In genomic region chr17:19398301-19399181, GRCh38 we compare ENCODE assay signal across 9 cellular contexts. TPM values are rescaled to one million over a fixed set of nuclear protein-coding genes. Genes with fewer than 3 reads are reported as not detected.
DNase-seq lines count a peak whose midpoint lies in the region; ATAC-seq and TF ChIP-seq lines count a peak whose summit lies in the region.
"Had no signal": no experiment of that assay in that cellular context is flagged by ENCODE, and none has a peak within 500 bp of the region (broad histone marks: within the 10 kb centered on the region; RNA-seq: fewer than 3 reads in every experiment).

No MANE protein-coding gene starts in this region.

- in situ Hi-C loops in gastrocnemius medialis (cut with MboI; ENCODE audit: low sequenced_read_pairs in 4 of 4), result no loop called here

- peaks cover 0 to 4% of the 10 kb centered on the region in 2 donors for H3K4me1 ChIP-seq in gastrocnemius medialis

- peaks cover 4% of the 10 kb centered on the region for H3K27me3 Mint-ChIP-seq in HFFc6 (ENCODE audit: insufficient read depth)

- H3K4me3 ChIP-seq in SK-N-MC (0 out of 2 replicates have a peak overlapping the region, but pooled peaks have one; percentile 15), gastrocnemius medialis (no peak overlapping the region)

- H3K4me3 Mint-ChIP-seq in HFFc6, result no peak overlapping the region

- no peak for TF ChIP-seq RAD21 in Ishikawa (IDR thresholded peaks at IDR 0.05; ENCODE audit: low read depth)

- H3K36me3 ChIP-seq in SK-N-MC (ENCODE audit: insufficient read depth, low read length), result no peaks in the 10 kb centered on the region
- H3K36me3 ChIP-seq in gastrocnemius medialis, result no peaks in the 10 kb centered on the region

- TF ChIP-seq CTCF in gastrocnemius medialis (IDR thresholded peaks at IDR 0.05 in 4 of 5, conservative IDR thresholded peaks at IDR 0.05 in 1 of 5) (no peak), HFFc6 (IDR thresholded peaks at IDR 0.05) (no peak)

- H3K27ac Mint-ChIP-seq in HFFc6, result no peak overlapping the region

- H3K9ac ChIP-seq in SK-N-MC (ENCODE audit: insufficient read length), result no peak overlapping the region
- H3K9ac ChIP-seq: KMS-11 had no signal

- TF ChIP-seq POLR2A in gastrocnemius medialis (IDR thresholded peaks at IDR 0.05), result no peak

- DNase-seq in SK-N-MC (ENCODE audit: low read depth, low spot score), result no peak
- peak; percentile 7 for DNase-seq in glomerular visceral epithelial cell (ENCODE audit: extremely low spot score)
- peak; percentile 47 to 48 for DNase-seq in gastrocnemius medialis
- DNase-seq in OCI-M2 (lab: John Stamatoyannopoulos, UW; ENCODE audit: unreplicated experiment), result no peak
- no peak for DNase-seq in HFFc6
- no peak for DNase-seq in DMS114 treated with DMSO at 0.1 percent for 48 hours (lab: John Stamatoyannopoulos, UW; ENCODE audit: unreplicated experiment)
- no peak for DNase-seq in substantia nigra (lab: John Stamatoyannopoulos, UW)

- peak; percentile 50 to 61 for ATAC-seq in gastrocnemius medialis

- no peaks in the 10 kb centered on the region for H3K27me3 ChIP-seq in gastrocnemius medialis

- no peaks in the 10 kb centered on the region for H3K36me3 Mint-ChIP-seq in HFFc6 (ENCODE audit: low read depth)

- H3K27ac ChIP-seq in SK-N-MC (peak overlapping the region; percentile 80), gastrocnemius medialis (peak overlapping the region in 1 of 4 donors; percentile 11), substantia nigra (ENCODE audit: low read depth, low read length, poor library complexity, severe bottlenecking) (no peak overlapping the region)
- H3K27ac ChIP-seq: KMS-11 had no signal

- intact Hi-C loops in gastrocnemius medialis (cut with DNase I; ENCODE audit: low total_unique reads), result no loop called here

- H3K9me3 Mint-ChIP-seq in HFFc6, result no peaks in the 10 kb centered on the region

- peaks cover 13% of the 10 kb centered on the region for H3K4me1 Mint-ChIP-seq in HFFc6 (ENCODE audit: low read depth)

- TF ChIP-seq EP300 in Ishikawa (IDR thresholded peaks at IDR 0.05; ENCODE audit: borderline replicate concordance), result no peak

- H3K9me3 ChIP-seq in SK-N-MC (ENCODE audit: low read depth, low read length) (no peaks in the 10 kb centered on the region), gastrocnemius medialis (no peaks in the 10 kb centered on the region)

TF ChIP-seq in Ishikawa, 13 proteins besides CTCF, POLR2A, EP300 and RAD21:
- TF ChIP-seq REST (IDR thresholded peaks at IDR 0.05; ENCODE audit: low read depth) (no peak), NFIC (IDR thresholded peaks at IDR 0.05) (peak; percentile 37; the same call in 1 of the 2 replicates)

RNA-seq across cellular contexts. Expression of gene MFAP4, which starts 11.6 kb away (rescaled TPM):
- total RNA-seq in gastrocnemius medialis, result 10 to 100 TPM; 11.0 to 22.7 (median 14.8) TPM
- 10 to 100 TPM; 17.7 to 46.5 (median 22.0) TPM for total RNA-seq in HFFc6 (2021; fragmentation: NEBNext Ultra II Directional; extraction: Animal tissue kit (Norgen Biotek cat#: 25700))

RNA-seq across cellular contexts. Expression of gene RNF112, which starts 12.5 kb away (rescaled TPM):
- total RNA-seq in gastrocnemius medialis, result under 1 TPM; 0.51 to 0.98 (median 0.57) TPM
- 1 to 10 TPM in 1 of 6 experiments, under 1 TPM in 5; 0.40 to 1.2 (median 0.73) TPM for total RNA-seq in HFFc6 (2021; fragmentation: NEBNext Ultra II Directional; extraction: Animal tissue kit (Norgen Biotek cat#: 25700))

RNA-seq across cellular contexts. Expression of gene MAPK7, which starts 20.2 kb away (rescaled TPM):
- 10 to 100 TPM in 2 of 4 donors, 1 to 10 TPM in 2; 7.3 to 12.5 (median 10.4) TPM for total RNA-seq in gastrocnemius medialis
- total RNA-seq in HFFc6 (2021; fragmentation: NEBNext Ultra II Directional; extraction: Animal tissue kit (Norgen Biotek cat#: 25700)), result 10 to 100 TPM; 18.5 to 27.1 (median 23.9) TPM

RNA-seq across cellular contexts. Expression of gene B9D1, which starts 36.0 kb away (rescaled TPM):
- 10 to 100 TPM in 3 of 4 donors, 1 to 10 TPM in 1; 6.5 to 16.4 (median 14.5) TPM for total RNA-seq in gastrocnemius medialis
- total RNA-seq in HFFc6 (2021; fragmentation: NEBNext Ultra II Directional; extraction: Animal tissue kit (Norgen Biotek cat#: 25700)), result 10 to 100 TPM; 18.0 to 28.9 (median 24.5) TPM

Comparison
In these comparisons a context has a peak if more than half of its experiments do, and no peak if none do; other contexts are left out.
1. DNase-seq: peak in glomerular visceral epithelial cell (single experiment) and gastrocnemius medialis (2 of 2); none in SK-N-MC (single experiment), OCI-M2 (single experiment), HFFc6 (single experiment), DMS114 treated with DMSO at 0.1 percent for 48 hours (single experiment) and substantia nigra (0 of 49).